ENCODE assay signal across 28 cellular contexts in genomic region chr5:125551797-125552196, GRCh38.
"Had no signal": no experiment of that assay in that cellular context is flagged by ENCODE, and none has a peak within 500 bp of the region (broad histone marks: within the 10 kb centered on the region; RNA-seq: fewer than 3 reads in every experiment).

No MANE protein-coding gene starts in this region.

- ATAC-seq: naive thymus-derived CD8-positive, alpha-beta T cell; psoas muscle; right cardiac atrium; right lobe of liver; stimulated activated effector memory CD8-positive, alpha-beta T cell treated with anti-CD3 and anti-CD28 coated beads, Interleukin-12 subunit alpha, Interleukin-12 subunit beta, amount 100 ng/mL, for 72 hours; stimulated activated naive B cell treated with anti-CD40 and anti-IgM and Interleukin-4, amounts not matched to agents 10 μg/mL and 1 μg/mL and 100 μg/mL, for 72 hours; upper lobe of right lung had no signal

- H3K9me3 Mint-ChIP-seq: stimulated activated naive B cell treated with anti-CD40 and anti-IgM and Interleukin-4, amounts not matched to agents 10 μg/mL and 1 μg/mL and 100 μg/mL, for 72 hours; stimulated activated naive CD8-positive, alpha-beta T cell treated with anti-CD3 and anti-CD28 coated beads, Interleukin-15, Interleukin-2, amounts not matched to agents 100 ng/mL and 50 ng/mL, for 24 hours; type B pancreatic cell had no signal

- H3K36me3 Mint-ChIP-seq: naive thymus-derived CD8-positive, alpha-beta T cell; stimulated activated effector memory CD8-positive, alpha-beta T cell treated with anti-CD3 and anti-CD28 coated beads, Interleukin-12 subunit alpha, Interleukin-12 subunit beta, amount 100 ng/mL, for 72 hours; stimulated activated naive B cell treated with anti-CD40 and anti-IgM and Interleukin-4, amounts not matched to agents 10 μg/mL and 1 μg/mL and 100 μg/mL, for 72 hours; type B pancreatic cell had no signal

- H3K4me1 Mint-ChIP-seq: naive thymus-derived CD8-positive, alpha-beta T cell; stimulated activated effector memory CD8-positive, alpha-beta T cell treated with anti-CD3 and anti-CD28 coated beads, Interleukin-12 subunit alpha, Interleukin-12 subunit beta, amount 100 ng/mL, for 72 hours had no signal

- H3K27me3 Mint-ChIP-seq: naive thymus-derived CD8-positive, alpha-beta T cell; progenitor cell of endocrine pancreas; stimulated activated naive CD8-positive, alpha-beta T cell treated with anti-CD3 and anti-CD28 coated beads, Interleukin-15, Interleukin-2, amounts not matched to agents 100 ng/mL and 50 ng/mL, for 24 hours had no signal

- H3K27ac ChIP-seq: neural progenitor cell, ovary, parathyroid adenoma, psoas muscle, right lobe of liver, stomach, thoracic aorta, thyroid gland, tibial nerve, upper lobe of right lung, uterus had no signal

- H3K27ac Mint-ChIP-seq: naive thymus-derived CD8-positive, alpha-beta T cell; neural progenitor cell; progenitor cell of endocrine pancreas; stimulated activated effector memory CD8-positive, alpha-beta T cell treated with anti-CD3 and anti-CD28 coated beads, Interleukin-12 subunit alpha, Interleukin-12 subunit beta, amount 100 ng/mL, for 72 hours; stimulated activated naive B cell treated with anti-CD40 and anti-IgM and Interleukin-4, amounts not matched to agents 10 μg/mL and 1 μg/mL and 100 μg/mL, for 72 hours; stimulated activated naive CD8-positive, alpha-beta T cell treated with anti-CD3 and anti-CD28 coated beads, Interleukin-15, Interleukin-2, amounts not matched to agents 100 ng/mL and 50 ng/mL, for 24 hours; type B pancreatic cell had no signal

- DNase-seq: naive thymus-derived CD8-positive, alpha-beta T cell; occipital lobe; ovary; posterior cingulate gyrus; psoas muscle; right cardiac atrium; right lobe of liver; sigmoid colon; small intestine; stimulated activated CD4-positive, alpha-beta T cell treated with anti-CD3 and anti-CD28 coated beads, Interleukin-15, amount 100 ng/mL, for 24 hours; stimulated activated CD4-positive, alpha-beta T cell treated with anti-CD3 and anti-CD28 coated beads, Interleukin-2, amount 100 ng/mL, for 24 hours; stimulated activated CD4-positive, alpha-beta T cell treated with anti-CD3 and anti-CD28 coated beads, Interleukin-2, amount 100 ng/mL, for 48 hours; stimulated activated CD4-positive, alpha-beta T cell treated with anti-CD3 and anti-CD28 coated beads, Interleukin-4, amount 100 ng/mL, for 24 hours; stimulated activated naive B cell treated with anti-CD40 and anti-IgM and Interleukin-4, amounts not matched to agents 10 μg/mL and 1 μg/mL and 100 μg/mL, for 72 hours; stimulated activated naive CD4-positive, alpha-beta T cell treated with Interleukin-2 at 50 U/mL for 16 hours; stomach; thyroid gland; upper lobe of right lung; uterus had no signal

- H3K4me3 ChIP-seq: neural progenitor cell, ovary, psoas muscle, right lobe of liver, sigmoid colon, stomach, thoracic aorta, thyroid gland, tibial nerve, upper lobe of right lung, uterus had no signal

- H3K9me3 ChIP-seq: ovary, psoas muscle, right lobe of liver, sigmoid colon, stomach, thoracic aorta, thyroid gland, tibial nerve, upper lobe of right lung, uterus had no signal

- H3K4me1 ChIP-seq: parathyroid adenoma, psoas muscle, right lobe of liver, upper lobe of right lung, uterus had no signal

- H3K36me3 ChIP-seq: neural progenitor cell, ovary, right lobe of liver, sigmoid colon, stomach, thoracic aorta, thyroid gland, tibial nerve, upper lobe of right lung, uterus had no signal

- H3K9ac ChIP-seq: neural progenitor cell, parathyroid adenoma had no signal

- H3K4me3 Mint-ChIP-seq: naive thymus-derived CD8-positive, alpha-beta T cell; nephron; neural progenitor cell; stimulated activated effector memory CD8-positive, alpha-beta T cell treated with anti-CD3 and anti-CD28 coated beads, Interleukin-12 subunit alpha, Interleukin-12 subunit beta, amount 100 ng/mL, for 72 hours; stimulated activated naive B cell treated with anti-CD40 and anti-IgM and Interleukin-4, amounts not matched to agents 10 μg/mL and 1 μg/mL and 100 μg/mL, for 72 hours; stimulated activated naive CD8-positive, alpha-beta T cell treated with anti-CD3 and anti-CD28 coated beads, Interleukin-15, Interleukin-2, amounts not matched to agents 100 ng/mL and 50 ng/mL, for 24 hours; type B pancreatic cell had no signal

- H3K27me3 ChIP-seq: neural progenitor cell, ovary, right lobe of liver, sigmoid colon, stomach, thyroid gland, tibial nerve, upper lobe of right lung, uterus had no signal
